Comparison of ENCODE assay signal across 22 cellular contexts in genomic region chr2:181782630-181783029, GRCh38.
"Had no signal": no experiment of that assay in that cellular context is flagged by ENCODE, and none has a peak within 500 bp of the region (broad histone marks: within the 10 kb centered on the region; RNA-seq: fewer than 3 reads in every experiment).

No MANE protein-coding gene starts in this region.

- H3K4me1 ChIP-seq: breast epithelium had no signal

- ATAC-seq: activated CD8-positive, alpha-beta T cell treated with anti-CD3 and anti-CD28 coated beads, Interleukin-2, amount 10 ng/mL, durations not matched to agents 7 days and 5 days; activated naive CD8-positive, alpha-beta T cell treated with anti-CD3 and anti-CD28 coated beads, Interleukin-2, amount 50 U/mL, for 24 hours; activated T-cell treated with anti-CD3 and anti-CD28 coated beads, Interleukin-2, amount 50 U/mL, for 4 hours; left colon; lower lobe of right lung had no signal

- H3K4me3 Mint-ChIP-seq: activated CD4-positive, alpha-beta T cell treated with anti-CD3 and anti-CD28 coated beads, Interleukin-2, amount 10 ng/mL, durations not matched to agents 24 days and 14 days; activated CD8-positive, alpha-beta T cell treated with anti-CD3 and anti-CD28 coated beads, Interleukin-2, amount 10 ng/mL, durations not matched to agents 7 days and 5 days; activated naive CD4-positive, alpha-beta T cell treated with anti-CD3 and anti-CD28 coated beads, Interleukin-2, amount 10 ng/mL, durations not matched to agents 7 days and 5 days; activated naive CD8-positive, alpha-beta T cell treated with anti-CD3 and anti-CD28 coated beads, Interleukin-2, amount 50 U/mL, for 24 hours; activated T-cell treated with anti-CD3 and anti-CD28 coated beads, Interleukin-2, amount 50 U/mL, for 4 hours; dendritic cell treated with granulocyte-macrophage colony-stimulating factor and Interleukin-4, amounts not matched to agents 40 ng/mL and 50 ng/mL, for 4 days; neural crest cell; T-helper 1 cell treated with Interleukin-12 subunit alpha and Interleukin-12 subunit beta and Interleukin-4 antibody, amounts not matched to agents 30 μg/mL and 1 μg/mL, for 36 hours had no signal

- DNase-seq: activated CD4-positive, alpha-beta T cell treated with anti-CD3 and anti-CD28 coated beads, Interleukin-2, amount 10 ng/mL, durations not matched to agents 24 days and 14 days; activated CD8-positive, alpha-beta memory T cell treated with anti-CD3 and anti-CD28 coated beads, Interleukin-2, amount 50 U/mL, for 4 hours; activated CD8-positive, alpha-beta T cell treated with anti-CD3 and anti-CD28 coated beads, Interleukin-2, amount 10 ng/mL, durations not matched to agents 7 days and 5 days; activated effector memory CD4-positive, alpha-beta T cell treated with Interleukin-2 at 50 U/mL for 16 hours; activated naive CD4-positive, alpha-beta T cell treated with anti-CD3 and anti-CD28 coated beads, Interleukin-2, amount 10 ng/mL, durations not matched to agents 7 days and 5 days; activated naive CD8-positive, alpha-beta T cell treated with anti-CD3 and anti-CD28 coated beads, Interleukin-2, amount 50 U/mL, for 24 hours; activated T-cell treated with anti-CD3 and anti-CD28 coated beads, Interleukin-2, amount 50 U/mL, for 4 hours; anterior cingulate cortex; cerebellar nuclear complex; effector memory CD4-positive, alpha-beta T cell; foreskin fibroblast; left colon; lower lobe of right lung; midbrain; stimulated activated naive CD4-positive, alpha-beta T cell treated with Interleukin-2 at 50 U/mL for 16 hours; substantia nigra; tibial artery had no signal

- H3K36me3 Mint-ChIP-seq: activated naive CD4-positive, alpha-beta T cell treated with anti-CD3 and anti-CD28 coated beads, Interleukin-2, amount 10 ng/mL, durations not matched to agents 7 days and 5 days had no signal

- H3K27ac Mint-ChIP-seq: activated CD4-positive, alpha-beta T cell treated with anti-CD3 and anti-CD28 coated beads, Interleukin-2, amount 10 ng/mL, durations not matched to agents 24 days and 14 days; activated CD8-positive, alpha-beta T cell treated with anti-CD3 and anti-CD28 coated beads, Interleukin-2, amount 10 ng/mL, durations not matched to agents 7 days and 5 days; activated naive CD4-positive, alpha-beta T cell treated with anti-CD3 and anti-CD28 coated beads, Interleukin-2, amount 10 ng/mL, durations not matched to agents 7 days and 5 days; activated naive CD8-positive, alpha-beta T cell treated with anti-CD3 and anti-CD28 coated beads, Interleukin-2, amount 50 U/mL, for 24 hours; dendritic cell treated with granulocyte-macrophage colony-stimulating factor and Interleukin-4, amounts not matched to agents 40 ng/mL and 50 ng/mL, for 4 days; progenitor cell of endocrine pancreas; T-helper 1 cell treated with Interleukin-12 subunit alpha and Interleukin-12 subunit beta and Interleukin-4 antibody, amounts not matched to agents 30 μg/mL and 1 μg/mL, for 36 hours had no signal

- H3K4me3 ChIP-seq: breast epithelium, lower lobe of right lung, tibial artery had no signal

- H3K36me3 ChIP-seq: breast epithelium, lower lobe of right lung, tibial artery had no signal

- H3K27me3 ChIP-seq: breast epithelium, tibial artery had no signal

- H3K9me3 Mint-ChIP-seq: activated naive CD4-positive, alpha-beta T cell treated with anti-CD3 and anti-CD28 coated beads, Interleukin-2, amount 10 ng/mL, durations not matched to agents 7 days and 5 days; activated naive CD8-positive, alpha-beta T cell treated with anti-CD3 and anti-CD28 coated beads, Interleukin-2, amount 50 U/mL, for 24 hours; activated T-cell treated with anti-CD3 and anti-CD28 coated beads, Interleukin-2, amount 50 U/mL, for 4 hours; dendritic cell treated with granulocyte-macrophage colony-stimulating factor and Interleukin-4, amounts not matched to agents 40 ng/mL and 50 ng/mL, for 4 days; T-helper 1 cell treated with Interleukin-12 subunit alpha and Interleukin-12 subunit beta and Interleukin-4 antibody, amounts not matched to agents 30 μg/mL and 1 μg/mL, for 36 hours had no signal

- H3K27ac ChIP-seq: breast epithelium, lower lobe of right lung, tibial artery had no signal

- H3K9me3 ChIP-seq: breast epithelium, lower lobe of right lung, tibial artery had no signal

- H3K27me3 Mint-ChIP-seq: activated naive CD4-positive, alpha-beta T cell treated with anti-CD3 and anti-CD28 coated beads, Interleukin-2, amount 10 ng/mL, durations not matched to agents 7 days and 5 days; dendritic cell treated with granulocyte-macrophage colony-stimulating factor and Interleukin-4, amounts not matched to agents 40 ng/mL and 50 ng/mL, for 4 days; progenitor cell of endocrine pancreas had no signal
